8 cellular contexts compared by ENCODE assay signal in the genomic region with DNA sequence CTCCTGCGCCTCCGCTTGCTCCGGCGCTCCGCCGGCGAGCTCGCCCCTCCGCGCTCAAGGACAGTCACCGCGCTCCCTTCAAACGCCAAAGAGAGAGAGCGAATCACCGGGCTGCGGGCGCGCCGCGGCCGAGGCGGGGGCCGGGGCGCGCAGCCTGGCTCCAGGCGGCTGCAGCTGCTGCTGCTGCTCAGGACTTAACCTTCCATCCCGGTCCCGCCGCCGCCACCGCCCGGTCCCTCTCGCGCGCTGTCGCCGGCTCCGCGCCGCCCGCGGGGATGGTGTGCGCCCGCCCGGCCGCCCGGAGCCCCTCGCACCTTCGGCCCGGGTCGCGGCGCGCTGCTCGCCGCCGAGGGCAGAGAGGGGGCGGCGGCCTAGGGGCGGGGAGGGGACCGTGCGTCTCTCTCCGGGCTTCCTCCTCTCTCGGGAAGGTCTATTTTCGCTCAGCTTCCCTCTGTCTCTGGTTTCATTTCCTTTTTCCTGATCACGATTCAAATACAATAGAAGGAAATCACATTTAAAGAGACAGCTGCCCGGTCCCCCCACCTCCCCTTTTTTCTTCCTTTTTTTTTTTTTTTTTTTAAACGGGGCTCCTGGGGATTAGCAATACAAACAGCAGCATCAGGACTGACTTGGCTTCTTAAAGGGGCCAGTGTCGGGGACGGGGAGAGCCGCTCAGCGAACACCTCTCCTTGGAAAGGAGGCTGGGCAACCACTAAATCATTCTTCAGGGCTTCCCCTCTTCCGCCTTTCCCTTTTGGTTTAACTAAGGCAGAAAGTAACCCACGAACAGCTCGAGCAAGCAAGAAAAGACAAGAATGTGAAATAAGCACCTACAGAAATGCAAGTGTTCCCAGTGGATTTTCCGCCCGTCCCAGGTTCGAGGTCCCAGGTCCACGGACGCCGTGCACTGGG. TPM values are rescaled to one million over a fixed set of nuclear protein-coding genes. Genes with fewer than 3 reads are reported as not detected.
DNase-seq lines count a peak whose midpoint lies in the region; ATAC-seq and TF ChIP-seq lines count a peak whose summit lies in the region.

No MANE protein-coding gene starts in this region.

- H3K79me2 ChIP-seq in hepatocyte, result no peaks in the 10 kb centered on the region

- DNase-seq in GM10266 (ENCODE audit: extremely low spot score), result peak; percentile 72
- peak; percentile 78 to 90 for DNase-seq in NCI-H526 (lab: John Stamatoyannopoulos, UW)
- DNase-seq in adrenal gland, result peak in 6 of 7 donors; percentile 39 to 48 (median 44)
- DNase-seq in hepatocyte (ENCODE audit: low spot score), result peak; percentile 52
- peak; percentile 53 to 81 for DNase-seq in psoas muscle
- DNase-seq in T-helper 9 cell, result no peak

- no peaks in the 10 kb centered on the region for H4K20me1 ChIP-seq in hepatocyte (ENCODE audit: insufficient read depth, poor library complexity, severe bottlenecking)

- peaks cover 7% of the 10 kb centered on the region for H3K27me3 ChIP-seq in adrenal gland
- H3K27me3 ChIP-seq in hepatocyte, result peaks cover 88% of the 10 kb centered on the region
- H3K27me3 ChIP-seq in psoas muscle (ENCODE audit: insufficient read depth in 3 of 3, low read length in 2 of 3), result no peaks in the 10 kb centered on the region

- H3K9me2 ChIP-seq in hepatocyte (replicated peaks; ENCODE audit: insufficient read depth), result no peaks in the 10 kb centered on the region

- intact Hi-C loops in adrenal gland (cut with DNase I), result loop anchor here in 1 of 2 donors (10.0 kb wide), 1 partner anchor 65 kb away; no protein-coding TSS in a partner anchor
- intact Hi-C loops in psoas muscle (cut with DNase I), result no loop called here

- peaks cover 9 to 16% of the 10 kb centered on the region in 2 donors for H3K4me1 ChIP-seq in adrenal gland (replicated peaks in 1 of 2)
- H3K4me1 ChIP-seq in hepatocyte (ENCODE audit: insufficient read depth), result peaks cover 19% of the 10 kb centered on the region
- peaks cover 11% of the 10 kb centered on the region for H3K4me1 ChIP-seq in psoas muscle

- H2AFZ ChIP-seq in hepatocyte, result peak overlapping the region; percentile 82

- ATAC-seq in HG02610 (IDR thresholded peaks at IDR 0.05; ENCODE audit: unreplicated experiment) (peak; percentile 52), psoas muscle (peak; percentile 82 to 92 (median 90)), HG03139 (IDR thresholded peaks at IDR 0.05; ENCODE audit: unreplicated experiment) (no peak)

- H3K9me3 ChIP-seq in adrenal gland (replicated peaks in 1 of 3), result no peaks in the 10 kb centered on the region
- no peaks in the 10 kb centered on the region for H3K9me3 ChIP-seq in hepatocyte (ENCODE audit: low read depth)
- H3K9me3 ChIP-seq in psoas muscle, result no peaks in the 10 kb centered on the region

- peak overlapping the region; percentile 94 for H3K4me2 ChIP-seq in hepatocyte

- TF ChIP-seq CTCF in GM10266 (IDR thresholded peaks at IDR 0.05; ENCODE audit: control insufficient read depth, insufficient read depth, low read depth, missing control alignments) (no peak), adrenal gland (IDR thresholded peaks at IDR 0.05) (no peak), hepatocyte (IDR thresholded peaks at IDR 0.05; ENCODE audit: poor library complexity) (no peak), psoas muscle (IDR thresholded peaks at IDR 0.05) (no peak)

- H3K36me3 ChIP-seq in adrenal gland (replicated peaks in 1 of 2), result no peaks in the 10 kb centered on the region
- H3K36me3 ChIP-seq in hepatocyte (replicated peaks; ENCODE audit: insufficient read depth, low read depth), result no peaks in the 10 kb centered on the region
- H3K36me3 ChIP-seq in psoas muscle (ENCODE audit: insufficient read depth in 1 of 2, low read depth in 1 of 2), result peaks cover 0 to under 1% of the 10 kb centered on the region in 2 donors

- H3K4me3 ChIP-seq in adrenal gland (peak overlapping the region in 2 of 4 donors; percentile 47 to 76), hepatocyte (peak overlapping the region; percentile 64), psoas muscle (peak overlapping the region; percentile 82)

- peak in 1 of 2 donors; percentile 34 for TF ChIP-seq POLR2A in adrenal gland (IDR thresholded peaks at IDR 0.05)

- WGBS in adrenal gland, 4 donors, result 0 to 1% (median 0%) methylated on average over 12 to 81 of the region's 81 CpGs
- WGBS in hepatocyte (ENCODE audit: low lambda C conversion rate, missing lambda C conversion rate), result 2% methylated on average over 66 of the region's 81 CpGs
- WGBS in psoas muscle, 3 donors, result 0 to 1% (median 0%) methylated on average over 48 to 81 of the region's 81 CpGs

- peak overlapping the region in 3 of 5 donors; percentile 69 to 82 (median 72) for H3K27ac ChIP-seq in adrenal gland
- H3K27ac ChIP-seq in hepatocyte, result no peak overlapping the region
- peak overlapping the region; percentile 73 for H3K27ac ChIP-seq in psoas muscle

RNA-seq across cellular contexts. Expression of a gene that starts 22.1 kb away (rescaled TPM):
- 10 to 100 TPM; 12.4 to 32.9 (median 27.4) TPM for total RNA-seq in adrenal gland
- 10 to 100 TPM; 14.4 to 38.1 (median 32.7) TPM for polyA plus RNA-seq in adrenal gland
- total RNA-seq in hepatocyte, result 2.5 and 4.9 TPM in 2 replicates
- polyA plus RNA-seq in hepatocyte, result 4.9 and 5.5 TPM in 2 replicates
- 10 to 100 TPM; 11.1 to 47.1 (median 14.6) TPM for total RNA-seq in psoas muscle
- 10 to 100 TPM in 1 of 3 donors, 1 to 10 TPM in 2; 8.0 to 12.3 (median 9.5) TPM for polyA plus RNA-seq in psoas muscle
